ENCODE assay signal across 1 cellular context in genomic region chrX:72105436-72105835, GRCh38.
TF ChIP-seq lines count a peak whose summit lies in the region.

No MANE protein-coding gene starts in this region.

TF ChIP-seq in SK-N-SH, 30 proteins besides CTCF, POLR2A, EP300 and RAD21 (continued from another document):
- no peak for TF ChIP-seq EZH2phosphoT487 (IDR thresholded peaks at IDR 0.05; ENCODE audit: borderline replicate concordance, low read depth)
- TF ChIP-seq RFX5 (IDR thresholded peaks at IDR 0.05; ENCODE audit: low read length) = no peak
